16 cellular contexts compared by ENCODE assay signal in genomic region chr2:215660687-215661086, GRCh38.
DNase-seq lines count a peak whose midpoint lies in the region; ATAC-seq and TF ChIP-seq lines count a peak whose summit lies in the region.
"Had no signal": no experiment of that assay in that cellular context is flagged by ENCODE, and none has a peak within 500 bp of the region (broad histone marks: within the 10 kb centered on the region; RNA-seq: fewer than 3 reads in every experiment).

No MANE protein-coding gene starts in this region.

- in situ Hi-C loops in GM23248 (cut with MboI), result no loop called here

- intact Hi-C loops in upper lobe of right lung (cut with DNase I), result no loop called here

- H3F3A ChIP-seq in GM23248 (ENCODE audit: insufficient read depth), result peaks cover 64% of the 10 kb centered on the region

- H3K9ac ChIP-seq in GM23248 (peak overlapping the region; percentile 17; the same call in 1 of the 2 replicates), stomach smooth muscle (ENCODE audit: low read length in 2 of 2) (no peak overlapping the region)

- no peaks in the 10 kb centered on the region for H4K20me1 ChIP-seq in GM23248 (ENCODE audit: insufficient read depth)

- H3K9me3 ChIP-seq in GM23248 (ENCODE audit: low read depth) (no peaks in the 10 kb centered on the region), stomach smooth muscle (ENCODE audit: control insufficient read depth in 2 of 2, low read length in 2 of 2) (no peaks in the 10 kb centered on the region), upper lobe of right lung (no peaks in the 10 kb centered on the region)
- H3K9me3 ChIP-seq: mucosa of descending colon had no signal

- H3K36me3 ChIP-seq in GM23248 (ENCODE audit: low read depth), result no peaks in the 10 kb centered on the region
- no peaks in the 10 kb centered on the region for H3K36me3 ChIP-seq in stomach smooth muscle (ENCODE audit: control insufficient read depth in 2 of 2, insufficient read depth in 2 of 2, low read length in 2 of 2)
- no peaks in the 10 kb centered on the region for H3K36me3 ChIP-seq in upper lobe of right lung

- no peak for TF ChIP-seq CTCF in upper lobe of right lung (IDR thresholded peaks at IDR 0.05)

- 29 to 33% methylated on average over 8 of the region's 8 CpGs for WGBS in GM23248 (ENCODE audit: low coverage in 1 of 2, low lambda C conversion rate in 2 of 2, missing lambda C conversion rate in 2 of 2), 2 experiments

- H3K27me3 ChIP-seq in GM23248 (replicated peaks; ENCODE audit: insufficient read depth) (no peaks in the 10 kb centered on the region), stomach smooth muscle (ENCODE audit: control insufficient read depth in 1 of 2, insufficient read depth in 2 of 2, low read length in 2 of 2) (no peaks in the 10 kb centered on the region), upper lobe of right lung (no peaks in the 10 kb centered on the region)

- no peaks in the 10 kb centered on the region for H3K9me2 ChIP-seq in GM23248 (ENCODE audit: insufficient read depth)

- H3K4me1 ChIP-seq in GM23248 (ENCODE audit: insufficient read depth), result peaks cover 65% of the 10 kb centered on the region
- no peaks in the 10 kb centered on the region for H3K4me1 ChIP-seq in stomach smooth muscle (ENCODE audit: control insufficient read depth, insufficient read depth, low read length)
- H3K4me1 ChIP-seq in upper lobe of right lung, result peaks cover 13% of the 10 kb centered on the region

- H3K4me2 ChIP-seq in GM23248 (ENCODE audit: unreplicated experiment), result no peak overlapping the region
- H3K4me2 ChIP-seq: GM23338 had no signal

- H3K4me3 ChIP-seq in GM23248 (no peak overlapping the region), stomach smooth muscle (ENCODE audit: low read length in 2 of 2) (no peak overlapping the region), upper lobe of right lung (no peak overlapping the region)
- H3K4me3 ChIP-seq: GM23338, mucosa of descending colon had no signal

- DNase-seq in GM23248, result peak; percentile 92
- peak; percentile 49 for DNase-seq in astrocyte of the hippocampus (ENCODE audit: low read depth, low spot score)
- peak; percentile 67 for DNase-seq in islet precursor cell
- no peak for DNase-seq in upper lobe of right lung
- DNase-seq in hypothalamus (lab: John Stamatoyannopoulos, UW), result no peak
- DNase-seq in activated CD4-positive, alpha-beta T cell treated with anti-CD3 and anti-CD28 coated beads, Interleukin-2, amount 50 U/mL, for 1 hour, result no peak
- DNase-seq: activated CD4-positive, alpha-beta T cell treated with anti-CD3 and anti-CD28 coated beads, Interleukin-2, amount 10 ng/mL, durations not matched to agents 7 days and 5 days; activated T-cell treated with anti-CD3 and anti-CD28 coated beads, Interleukin-2, amount 50 U/mL, for 72 hours; caudate nucleus; erythroblast; mucosa of descending colon; retina; substantia nigra; T-cell had no signal

- no peaks in the 10 kb centered on the region for H3K79me2 ChIP-seq in GM23248 (ENCODE audit: insufficient read depth)

- H3K27ac ChIP-seq in GM23248, result peak overlapping the region; percentile 76
- H3K27ac ChIP-seq in stomach smooth muscle (ENCODE audit: low read length), result peak overlapping the region; percentile 26
- H3K27ac ChIP-seq in upper lobe of right lung, result no peak overlapping the region

- no peak for ATAC-seq in upper lobe of right lung
- ATAC-seq: activated T-cell treated with anti-CD3 and anti-CD28 coated beads, Interleukin-2, amount 50 U/mL, for 72 hours; GM23338; mucosa of descending colon; T-cell had no signal

- H2AFZ ChIP-seq in GM23248, result peak overlapping the region; percentile 34; the same call in 1 of the 2 replicates
- H2AFZ ChIP-seq: GM23338 had no signal

Comparison
In these comparisons a context has a peak if more than half of its experiments do, and no peak if none do; other contexts are left out.
1. DNase-seq: peak in GM23248 (single experiment), astrocyte of the hippocampus (single experiment) and islet precursor cell (single experiment); none in upper lobe of right lung (single experiment), hypothalamus (0 of 51) and activated CD4-positive, alpha-beta T cell treated with anti-CD3 and anti-CD28 coated beads, Interleukin-2, amount 50 U/mL, for 1 hour (single experiment).